In genomic region chr3:46228259-46229222, GRCh38 we compare ENCODE assay signal across 1 cellular context.
TF ChIP-seq lines count a peak whose summit lies in the region.

No MANE protein-coding gene starts in this region.

TF ChIP-seq in GM12878, 131 proteins besides CTCF, POLR2A, EP300 and RAD21:
- TF ChIP-seq ZNF687 (IDR thresholded peaks at IDR 0.05) (no peak), HDAC6 (IDR thresholded peaks at IDR 0.05; ENCODE audit: unreplicated experiment) (no peak), SMAD1 (IDR thresholded peaks at IDR 0.05; ENCODE audit: low read depth, partially characterized antibody) (no peak), GABPA (IDR thresholded peaks at IDR 0.05; ENCODE audit: low read depth) (no peak), BRCA1 (IDR thresholded peaks at IDR 0.05; ENCODE audit: low read depth, low read length) (no peak), NRF1 (conservative IDR thresholded peaks at IDR 0.05; ENCODE audit: low read depth, low read length) (no peak), TCF12 (IDR thresholded peaks at IDR 0.05; ENCODE audit: low read depth, low read length) (no peak), ZBTB33 (IDR thresholded peaks at IDR 0.05) (no peak), SIN3A (IDR thresholded peaks at IDR 0.05; ENCODE audit: low read depth, low read length) (no peak), BMI1 (IDR thresholded peaks at IDR 0.05; ENCODE audit: borderline replicate concordance) (no peak), E4F1 (IDR thresholded peaks at IDR 0.05; ENCODE audit: borderline replicate concordance, partially characterized antibody) (no peak), BHLHE40 (IDR thresholded peaks at IDR 0.05; ENCODE audit: borderline replicate concordance in 1 of 2, low read depth in 2 of 2, low read length in 1 of 2) (no peak), SREBF2 (IDR thresholded peaks at IDR 0.05; ENCODE audit: low read length) (no peak), MTA2 (IDR thresholded peaks at IDR 0.05; ENCODE audit: low read depth) (no peak), CEBPZ (IDR thresholded peaks at IDR 0.05; ENCODE audit: low read depth, low read length) (no peak), SP1 (IDR thresholded peaks at IDR 0.05; ENCODE audit: low read depth, low read length) (no peak), HCFC1 (IDR thresholded peaks at IDR 0.05; ENCODE audit: low read length) (no peak)
